Comparison of ENCODE assay signal across 23 cellular contexts in the genomic region with DNA sequence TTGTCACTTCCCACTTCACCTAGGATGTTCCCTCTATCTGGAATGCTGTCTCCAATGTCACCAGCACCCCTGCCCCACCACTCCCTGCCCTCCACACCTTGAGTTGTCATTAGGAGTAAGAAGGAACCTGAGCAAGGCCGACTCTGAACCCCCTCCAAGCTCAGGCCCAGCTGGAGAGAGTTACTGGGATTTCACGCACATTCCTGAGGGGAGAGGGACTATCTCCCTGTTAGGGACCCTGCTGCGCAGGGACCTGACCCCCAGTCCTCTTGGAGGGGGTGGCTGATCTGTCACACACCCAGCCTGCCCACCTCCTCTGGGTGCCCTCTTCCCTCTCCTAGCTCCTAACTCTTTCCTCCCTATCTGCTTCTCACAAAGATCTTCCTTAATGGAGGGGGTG.
"Had no signal": no experiment of that assay in that cellular context is flagged by ENCODE, and none has a peak within 500 bp of the region (broad histone marks: within the 10 kb centered on the region; RNA-seq: fewer than 3 reads in every experiment).

No MANE protein-coding gene starts in this region.

- H3K27me3 ChIP-seq: pancreas, sigmoid colon, tibial nerve, uterus had no signal

- H3K4me3 ChIP-seq: left ventricle myocardium inferior, lung, pancreas, prostate gland, sigmoid colon, spleen, tibial nerve, uterus had no signal

- H3K9me3 Mint-ChIP-seq: naive thymus-derived CD8-positive, alpha-beta T cell; type B pancreatic cell had no signal

- H3K36me3 ChIP-seq: left ventricle myocardium inferior, pancreas, prostate gland, sigmoid colon, spleen, tibial nerve, uterus had no signal

- H3K4me1 ChIP-seq: left ventricle myocardium inferior, prostate gland, sigmoid colon, tibial nerve, uterus had no signal

- H3K27ac Mint-ChIP-seq: memory B cell; stimulated activated memory B cell treated with anti-CD40 and anti-IgM and Interleukin-4, amounts not matched to agents 10 μg/mL and 1 μg/mL and 100 μg/mL, for 72 hours; type B pancreatic cell had no signal

- H3K4me1 Mint-ChIP-seq: memory B cell; naive thymus-derived CD8-positive, alpha-beta T cell; stimulated activated memory B cell treated with anti-CD40 and anti-IgM and Interleukin-4, amounts not matched to agents 10 μg/mL and 1 μg/mL and 100 μg/mL, for 72 hours; stimulated activated naive CD8-positive, alpha-beta T cell treated with anti-CD3 and anti-CD28 coated beads, Interleukin-15, amount 100 ng/mL, for 72 hours had no signal

- ATAC-seq: naive thymus-derived CD8-positive, alpha-beta T cell; pancreas; right cardiac atrium; stimulated activated memory B cell treated with anti-CD40 and anti-IgM and Interleukin-4, amounts not matched to agents 10 μg/mL and 1 μg/mL and 100 μg/mL, for 72 hours had no signal

- H3K36me3 Mint-ChIP-seq: memory B cell; naive thymus-derived CD8-positive, alpha-beta T cell; stimulated activated memory B cell treated with anti-CD40 and anti-IgM and Interleukin-4, amounts not matched to agents 10 μg/mL and 1 μg/mL and 100 μg/mL, for 72 hours; type B pancreatic cell had no signal

- H3K27ac ChIP-seq: left ventricle myocardium inferior, pancreas, prostate gland, sigmoid colon, spleen, tibial nerve, uterus had no signal

- H3K9me3 ChIP-seq: left ventricle myocardium inferior, pancreas, prostate gland, sigmoid colon, spleen, tibial nerve, uterus had no signal

- H3K4me3 Mint-ChIP-seq: memory B cell; naive thymus-derived CD8-positive, alpha-beta T cell; stimulated activated memory B cell treated with anti-CD40 and anti-IgM and Interleukin-4, amounts not matched to agents 10 μg/mL and 1 μg/mL and 100 μg/mL, for 72 hours; type B pancreatic cell had no signal

- DNase-seq: hypothalamus; islet precursor cell; left ventricle myocardium inferior; naive thymus-derived CD8-positive, alpha-beta T cell; nucleus accumbens; pancreas; posterior cingulate gyrus; retina; right cardiac atrium; sigmoid colon; small intestine; spleen; stimulated activated CD4-positive, alpha-beta T cell treated with anti-CD3 and anti-CD28 coated beads, Interleukin-4, amount 100 ng/mL, for 24 hours; stimulated activated naive CD4-positive, alpha-beta T cell treated with Interleukin-2 at 50 U/mL for 16 hours; stimulated activated naive CD8-positive, alpha-beta T cell treated with anti-CD3 and anti-CD28 coated beads, Interleukin-15, amount 100 ng/mL, for 72 hours; substantia nigra; uterus had no signal
